1 cellular context compared by ENCODE assay signal in the genomic region with DNA sequence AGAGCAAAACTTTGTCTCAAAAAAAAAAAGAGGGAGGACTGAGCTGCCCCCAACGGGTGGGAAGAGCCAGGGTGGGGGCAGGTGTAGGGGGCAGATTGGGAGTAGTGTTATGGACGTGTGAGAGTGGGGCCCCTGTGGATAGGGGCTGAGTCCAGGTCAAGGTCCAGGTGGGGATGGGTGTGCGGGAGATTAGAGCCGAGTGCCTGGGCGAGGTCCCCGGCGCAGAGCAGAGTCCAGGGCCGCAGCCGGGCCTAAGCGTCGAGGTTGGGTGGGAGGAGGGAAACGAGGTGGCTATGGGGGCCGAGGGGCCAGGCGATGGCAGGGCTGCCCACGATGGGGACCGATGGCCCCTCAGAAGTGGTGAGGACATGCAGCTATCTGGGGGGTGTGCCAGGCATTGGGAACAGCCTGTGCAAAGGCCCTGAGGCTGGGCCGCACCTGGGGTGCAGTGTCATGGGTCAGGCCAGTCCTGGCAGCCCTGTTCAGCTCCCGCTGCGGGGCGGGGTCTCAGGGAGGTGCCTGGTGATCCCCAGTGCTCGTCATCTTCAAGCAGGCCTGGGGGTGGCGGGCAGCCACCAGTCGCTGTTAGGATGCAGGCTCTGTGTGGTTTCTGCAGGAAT.
TF ChIP-seq lines count a peak whose summit lies in the region.

No MANE protein-coding gene starts in this region.

TF ChIP-seq in HepG2, 621 proteins besides CTCF, POLR2A, EP300 and RAD21 (continued from another document and continues in another):
- TF ChIP-seq, protein P1, sequence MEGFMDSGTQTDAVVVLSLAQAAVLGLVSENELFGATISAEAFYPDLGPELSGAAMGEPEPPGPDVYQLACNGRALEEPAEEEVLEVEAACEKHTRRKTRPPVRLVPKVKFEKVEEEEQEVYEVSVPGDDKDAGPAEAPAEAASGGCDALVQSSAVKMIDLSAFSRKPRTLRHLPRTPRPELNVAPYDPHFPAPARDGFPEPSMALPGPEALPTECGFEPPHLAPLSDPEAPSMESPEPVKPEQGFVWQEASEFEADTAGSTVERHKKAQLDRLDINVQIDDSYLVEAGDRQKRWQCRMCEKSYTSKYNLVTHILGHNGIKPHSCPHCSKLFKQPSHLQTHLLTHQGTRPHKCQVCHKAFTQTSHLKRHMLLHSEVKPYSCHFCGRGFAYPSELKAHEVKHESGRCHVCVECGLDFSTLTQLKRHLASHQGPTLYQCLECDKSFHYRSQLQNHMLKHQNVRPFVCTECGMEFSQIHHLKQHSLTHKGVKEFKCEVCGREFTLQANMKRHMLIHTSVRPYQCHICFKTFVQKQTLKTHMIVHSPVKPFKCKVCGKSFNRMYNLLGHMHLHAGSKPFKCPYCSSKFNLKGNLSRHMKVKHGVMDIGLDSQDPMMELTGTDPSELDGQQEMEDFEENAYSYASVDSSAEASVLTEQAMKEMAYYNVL (CRISPR knock-in tag; IDR thresholded peaks at IDR 0.05; ENCODE audit: borderline replicate concordance) = peak; percentile 91
- TF ChIP-seq MYNN (CRISPR knock-in tag; IDR thresholded peaks at IDR 0.05; ENCODE audit: low read depth) (no peak), ZNF607 (CRISPR knock-in tag; IDR thresholded peaks at IDR 0.05; ENCODE audit: borderline replicate concordance) (no peak; the same call in 1 of the 2 replicates), ZNF773 (CRISPR knock-in tag; IDR thresholded peaks at IDR 0.05; ENCODE audit: borderline replicate concordance) (no peak), YY1 (IDR thresholded peaks at IDR 0.05; ENCODE audit: insufficient read depth, insufficient replicate concordance, low read depth, low read length) (peak; percentile 41), SNAI1 (CRISPR knock-in tag; IDR thresholded peaks at IDR 0.05; ENCODE audit: borderline replicate concordance) (peak; percentile 53; the same call in 1 of the 2 replicates), NFIC (IDR thresholded peaks at IDR 0.05; ENCODE audit: low read length) (no peak; the same call in 1 of the 2 replicates), POLR2AphosphoS2 (IDR thresholded peaks at IDR 0.05; ENCODE audit: low read depth, low read length) (no peak), GABPB1 (CRISPR knock-in tag; IDR thresholded peaks at IDR 0.05) (peak; percentile 75), RBM22 (optimal IDR thresholded peaks at IDR 0.05; ENCODE audit: low read length) (no peak), SMAD9 (CRISPR knock-in tag; IDR thresholded peaks at IDR 0.05) (no peak), FOXJ3 (CRISPR knock-in tag; IDR thresholded peaks at IDR 0.05; ENCODE audit: borderline replicate concordance) (peak; percentile 24; the same call in 1 of the 2 replicates), ZNF44 (CRISPR knock-in tag; IDR thresholded peaks at IDR 0.05) (no peak), ZNF143 (CRISPR knock-in tag; IDR thresholded peaks at IDR 0.05) (no peak), ZNF331 (CRISPR knock-in tag; IDR thresholded peaks at IDR 0.05) (peak; percentile 90), SALL1 (CRISPR knock-in tag; IDR thresholded peaks at IDR 0.05) (peak; percentile 97), KDM5A (IDR thresholded peaks at IDR 0.05; ENCODE audit: borderline replicate concordance, low read length) (no peak), ZNF441 (CRISPR knock-in tag; IDR thresholded peaks at IDR 0.05; ENCODE audit: borderline replicate concordance) (peak; percentile 70; the same call in 1 of the 2 replicates), KLF6 (CRISPR knock-in tag; IDR thresholded peaks at IDR 0.05) (peak; percentile 90), ZNF382 (CRISPR knock-in tag; IDR thresholded peaks at IDR 0.05; ENCODE audit: borderline replicate concordance) (no peak), ZNF713 (CRISPR knock-in tag; IDR thresholded peaks at IDR 0.05) (no peak), ZNF746 (CRISPR knock-in tag; IDR thresholded peaks at IDR 0.05) (peak; percentile 99), SRSF4 (IDR thresholded peaks at IDR 0.05; ENCODE audit: low read depth, low read length, poor library complexity, severe bottlenecking) (no peak), ZNF263 (CRISPR knock-in tag; IDR thresholded peaks at IDR 0.05) (peak; percentile 93), KDM1A (CRISPR knock-in tag; IDR thresholded peaks at IDR 0.05) (peak; percentile 93), THYN1 (CRISPR knock-in tag; IDR thresholded peaks at IDR 0.05; ENCODE audit: borderline replicate concordance, low read depth) (peak; percentile 36; the same call in 1 of the 2 replicates), IKZF1 (IDR thresholded peaks at IDR 0.05) (no peak), ZNF160 (CRISPR knock-in tag; IDR thresholded peaks at IDR 0.05) (no peak), ZNF282 (IDR thresholded peaks at IDR 0.05; ENCODE audit: partially characterized antibody) (no peak), RBM39 (IDR thresholded peaks at IDR 0.05; ENCODE audit: low read depth, low read length, poor library complexity, severe bottlenecking) (no peak), DNMT3B (CRISPR knock-in tag; conservative IDR thresholded peaks at IDR 0.05) (no peak), ZNF720 (CRISPR knock-in tag; IDR thresholded peaks at IDR 0.05) (no peak), ZNF3 (CRISPR knock-in tag; IDR thresholded peaks at IDR 0.05) (no peak), REXO4 (CRISPR knock-in tag; IDR thresholded peaks at IDR 0.05; ENCODE audit: borderline replicate concordance) (no peak), KLF12 (CRISPR knock-in tag; IDR thresholded peaks at IDR 0.05; ENCODE audit: borderline replicate concordance) (peak; percentile 89; the same call in 1 of the 2 replicates)
- TF ChIP-seq, protein P2, sequence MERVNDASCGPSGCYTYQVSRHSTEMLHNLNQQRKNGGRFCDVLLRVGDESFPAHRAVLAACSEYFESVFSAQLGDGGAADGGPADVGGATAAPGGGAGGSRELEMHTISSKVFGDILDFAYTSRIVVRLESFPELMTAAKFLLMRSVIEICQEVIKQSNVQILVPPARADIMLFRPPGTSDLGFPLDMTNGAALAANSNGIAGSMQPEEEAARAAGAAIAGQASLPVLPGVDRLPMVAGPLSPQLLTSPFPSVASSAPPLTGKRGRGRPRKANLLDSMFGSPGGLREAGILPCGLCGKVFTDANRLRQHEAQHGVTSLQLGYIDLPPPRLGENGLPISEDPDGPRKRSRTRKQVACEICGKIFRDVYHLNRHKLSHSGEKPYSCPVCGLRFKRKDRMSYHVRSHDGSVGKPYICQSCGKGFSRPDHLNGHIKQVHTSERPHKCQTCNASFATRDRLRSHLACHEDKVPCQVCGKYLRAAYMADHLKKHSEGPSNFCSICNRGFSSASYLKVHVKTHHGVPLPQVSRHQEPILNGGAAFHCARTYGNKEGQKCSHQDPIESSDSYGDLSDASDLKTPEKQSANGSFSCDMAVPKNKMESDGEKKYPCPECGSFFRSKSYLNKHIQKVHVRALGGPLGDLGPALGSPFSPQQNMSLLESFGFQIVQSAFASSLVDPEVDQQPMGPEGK (CRISPR knock-in tag; IDR thresholded peaks at IDR 0.05) = peak; percentile 100
- TF ChIP-seq, protein P3, sequence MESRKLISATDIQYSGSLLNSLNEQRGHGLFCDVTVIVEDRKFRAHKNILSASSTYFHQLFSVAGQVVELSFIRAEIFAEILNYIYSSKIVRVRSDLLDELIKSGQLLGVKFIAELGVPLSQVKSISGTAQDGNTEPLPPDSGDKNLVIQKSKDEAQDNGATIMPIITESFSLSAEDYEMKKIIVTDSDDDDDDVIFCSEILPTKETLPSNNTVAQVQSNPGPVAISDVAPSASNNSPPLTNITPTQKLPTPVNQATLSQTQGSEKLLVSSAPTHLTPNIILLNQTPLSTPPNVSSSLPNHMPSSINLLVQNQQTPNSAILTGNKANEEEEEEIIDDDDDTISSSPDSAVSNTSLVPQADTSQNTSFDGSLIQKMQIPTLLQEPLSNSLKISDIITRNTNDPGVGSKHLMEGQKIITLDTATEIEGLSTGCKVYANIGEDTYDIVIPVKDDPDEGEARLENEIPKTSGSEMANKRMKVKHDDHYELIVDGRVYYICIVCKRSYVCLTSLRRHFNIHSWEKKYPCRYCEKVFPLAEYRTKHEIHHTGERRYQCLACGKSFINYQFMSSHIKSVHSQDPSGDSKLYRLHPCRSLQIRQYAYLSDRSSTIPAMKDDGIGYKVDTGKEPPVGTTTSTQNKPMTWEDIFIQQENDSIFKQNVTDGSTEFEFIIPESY (CRISPR knock-in tag; IDR thresholded peaks at IDR 0.05) = peak; percentile 78
- TF ChIP-seq, protein P4, sequence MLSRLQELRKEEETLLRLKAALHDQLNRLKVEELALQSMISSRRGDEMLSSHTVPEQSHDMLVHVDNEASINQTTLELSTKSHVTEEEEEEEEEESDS (CRISPR knock-in tag; IDR thresholded peaks at IDR 0.05; ENCODE audit: borderline replicate concordance) = no peak
- TF ChIP-seq, protein P5, sequence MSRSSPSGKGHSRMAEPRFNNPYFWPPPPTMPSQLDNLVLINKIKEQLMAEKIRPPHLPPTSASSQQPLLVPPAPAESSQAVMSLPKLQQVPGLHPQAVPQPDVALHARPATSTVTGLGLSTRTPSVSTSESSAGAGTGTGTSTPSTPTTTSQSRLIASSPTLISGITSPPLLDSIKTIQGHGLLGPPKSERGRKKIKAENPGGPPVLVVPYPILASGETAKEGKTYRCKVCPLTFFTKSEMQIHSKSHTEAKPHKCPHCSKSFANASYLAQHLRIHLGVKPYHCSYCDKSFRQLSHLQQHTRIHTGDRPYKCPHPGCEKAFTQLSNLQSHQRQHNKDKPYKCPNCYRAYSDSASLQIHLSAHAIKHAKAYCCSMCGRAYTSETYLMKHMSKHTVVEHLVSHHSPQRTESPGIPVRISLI (CRISPR knock-in tag; IDR thresholded peaks at IDR 0.05; ENCODE audit: borderline replicate concordance) = peak; percentile 95
- TF ChIP-seq, protein P6, sequence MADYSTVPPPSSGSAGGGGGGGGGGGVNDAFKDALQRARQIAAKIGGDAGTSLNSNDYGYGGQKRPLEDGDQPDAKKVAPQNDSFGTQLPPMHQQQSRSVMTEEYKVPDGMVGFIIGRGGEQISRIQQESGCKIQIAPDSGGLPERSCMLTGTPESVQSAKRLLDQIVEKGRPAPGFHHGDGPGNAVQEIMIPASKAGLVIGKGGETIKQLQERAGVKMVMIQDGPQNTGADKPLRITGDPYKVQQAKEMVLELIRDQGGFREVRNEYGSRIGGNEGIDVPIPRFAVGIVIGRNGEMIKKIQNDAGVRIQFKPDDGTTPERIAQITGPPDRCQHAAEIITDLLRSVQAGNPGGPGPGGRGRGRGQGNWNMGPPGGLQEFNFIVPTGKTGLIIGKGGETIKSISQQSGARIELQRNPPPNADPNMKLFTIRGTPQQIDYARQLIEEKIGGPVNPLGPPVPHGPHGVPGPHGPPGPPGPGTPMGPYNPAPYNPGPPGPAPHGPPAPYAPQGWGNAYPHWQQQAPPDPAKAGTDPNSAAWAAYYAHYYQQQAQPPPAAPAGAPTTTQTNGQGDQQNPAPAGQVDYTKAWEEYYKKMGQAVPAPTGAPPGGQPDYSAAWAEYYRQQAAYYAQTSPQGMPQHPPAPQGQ (CRISPR knock-in tag; IDR thresholded peaks at IDR 0.05; ENCODE audit: borderline replicate concordance) = no peak
- TF ChIP-seq, protein P7, sequence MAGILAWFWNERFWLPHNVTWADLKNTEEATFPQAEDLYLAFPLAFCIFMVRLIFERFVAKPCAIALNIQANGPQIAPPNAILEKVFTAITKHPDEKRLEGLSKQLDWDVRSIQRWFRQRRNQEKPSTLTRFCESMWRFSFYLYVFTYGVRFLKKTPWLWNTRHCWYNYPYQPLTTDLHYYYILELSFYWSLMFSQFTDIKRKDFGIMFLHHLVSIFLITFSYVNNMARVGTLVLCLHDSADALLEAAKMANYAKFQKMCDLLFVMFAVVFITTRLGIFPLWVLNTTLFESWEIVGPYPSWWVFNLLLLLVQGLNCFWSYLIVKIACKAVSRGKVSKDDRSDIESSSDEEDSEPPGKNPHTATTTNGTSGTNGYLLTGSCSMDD (CRISPR knock-in tag; IDR thresholded peaks at IDR 0.05) = no peak
- TF ChIP-seq, protein P8, sequence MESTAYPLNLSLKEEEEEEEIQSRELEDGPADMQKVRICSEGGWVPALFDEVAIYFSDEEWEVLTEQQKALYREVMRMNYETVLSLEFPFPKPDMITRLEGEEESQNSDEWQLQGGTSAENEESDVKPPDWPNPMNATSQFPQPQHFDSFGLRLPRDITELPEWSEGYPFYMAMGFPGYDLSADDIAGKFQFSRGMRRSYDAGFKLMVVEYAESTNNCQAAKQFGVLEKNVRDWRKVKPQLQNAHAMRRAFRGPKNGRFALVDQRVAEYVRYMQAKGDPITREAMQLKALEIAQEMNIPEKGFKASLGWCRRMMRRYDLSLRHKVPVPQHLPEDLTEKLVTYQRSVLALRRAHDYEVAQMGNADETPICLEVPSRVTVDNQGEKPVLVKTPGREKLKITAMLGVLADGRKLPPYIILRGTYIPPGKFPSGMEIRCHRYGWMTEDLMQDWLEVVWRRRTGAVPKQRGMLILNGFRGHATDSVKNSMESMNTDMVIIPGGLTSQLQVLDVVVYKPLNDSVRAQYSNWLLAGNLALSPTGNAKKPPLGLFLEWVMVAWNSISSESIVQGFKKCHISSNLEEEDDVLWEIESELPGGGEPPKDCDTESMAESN (CRISPR knock-in tag; conservative IDR thresholded peaks at IDR 0.05) = peak; percentile 94
- TF ChIP-seq, protein P9, sequence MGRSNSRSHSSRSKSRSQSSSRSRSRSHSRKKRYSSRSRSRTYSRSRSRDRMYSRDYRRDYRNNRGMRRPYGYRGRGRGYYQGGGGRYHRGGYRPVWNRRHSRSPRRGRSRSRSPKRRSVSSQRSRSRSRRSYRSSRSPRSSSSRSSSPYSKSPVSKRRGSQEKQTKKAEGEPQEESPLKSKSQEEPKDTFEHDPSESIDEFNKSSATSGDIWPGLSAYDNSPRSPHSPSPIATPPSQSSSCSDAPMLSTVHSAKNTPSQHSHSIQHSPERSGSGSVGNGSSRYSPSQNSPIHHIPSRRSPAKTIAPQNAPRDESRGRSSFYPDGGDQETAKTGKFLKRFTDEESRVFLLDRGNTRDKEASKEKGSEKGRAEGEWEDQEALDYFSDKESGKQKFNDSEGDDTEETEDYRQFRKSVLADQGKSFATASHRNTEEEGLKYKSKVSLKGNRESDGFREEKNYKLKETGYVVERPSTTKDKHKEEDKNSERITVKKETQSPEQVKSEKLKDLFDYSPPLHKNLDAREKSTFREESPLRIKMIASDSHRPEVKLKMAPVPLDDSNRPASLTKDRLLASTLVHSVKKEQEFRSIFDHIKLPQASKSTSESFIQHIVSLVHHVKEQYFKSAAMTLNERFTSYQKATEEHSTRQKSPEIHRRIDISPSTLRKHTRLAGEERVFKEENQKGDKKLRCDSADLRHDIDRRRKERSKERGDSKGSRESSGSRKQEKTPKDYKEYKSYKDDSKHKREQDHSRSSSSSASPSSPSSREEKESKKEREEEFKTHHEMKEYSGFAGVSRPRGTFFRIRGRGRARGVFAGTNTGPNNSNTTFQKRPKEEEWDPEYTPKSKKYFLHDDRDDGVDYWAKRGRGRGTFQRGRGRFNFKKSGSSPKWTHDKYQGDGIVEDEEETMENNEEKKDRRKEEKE (IDR thresholded peaks at IDR 0.05) = no peak
- TF ChIP-seq, protein P10, sequence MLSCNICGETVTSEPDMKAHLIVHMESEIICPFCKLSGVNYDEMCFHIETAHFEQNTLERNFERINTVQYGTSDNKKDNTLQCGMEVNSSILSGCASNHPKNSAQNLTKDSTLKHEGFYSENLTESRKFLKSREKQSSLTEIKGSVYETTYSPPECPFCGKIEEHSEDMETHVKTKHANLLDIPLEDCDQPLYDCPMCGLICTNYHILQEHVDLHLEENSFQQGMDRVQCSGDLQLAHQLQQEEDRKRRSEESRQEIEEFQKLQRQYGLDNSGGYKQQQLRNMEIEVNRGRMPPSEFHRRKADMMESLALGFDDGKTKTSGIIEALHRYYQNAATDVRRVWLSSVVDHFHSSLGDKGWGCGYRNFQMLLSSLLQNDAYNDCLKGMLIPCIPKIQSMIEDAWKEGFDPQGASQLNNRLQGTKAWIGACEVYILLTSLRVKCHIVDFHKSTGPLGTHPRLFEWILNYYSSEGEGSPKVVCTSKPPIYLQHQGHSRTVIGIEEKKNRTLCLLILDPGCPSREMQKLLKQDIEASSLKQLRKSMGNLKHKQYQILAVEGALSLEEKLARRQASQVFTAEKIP (CRISPR knock-in tag; IDR thresholded peaks at IDR 0.05; ENCODE audit: borderline replicate concordance) = no peak
